Comparison of ENCODE assay signal across 18 cellular contexts in genomic region chr15:58240191-58240932, GRCh38.
"Had no signal": no experiment of that assay in that cellular context is flagged by ENCODE, and none has a peak within 500 bp of the region (broad histone marks: within the 10 kb centered on the region; RNA-seq: fewer than 3 reads in every experiment).

No MANE protein-coding gene starts in this region.

- H3K27ac ChIP-seq: upper lobe of left lung had no signal

- H3K4me3 Mint-ChIP-seq: activated naive CD4-positive, alpha-beta T cell treated with anti-CD3 and anti-CD28 coated beads for 36 hours; activated T-helper 17 cell treated with anti-CD3 and anti-CD28 coated beads, Interleukin-2, amount 50 U/mL, for 72 hours; central memory CD8-positive, alpha-beta T cell; endodermal cell; naive thymus-derived CD4-positive, alpha-beta T cell; stimulated activated naive CD8-positive, alpha-beta T cell treated with anti-CD3 and anti-CD28 coated beads, Interleukin-15, Interleukin-2, amounts not matched to agents 100 ng/mL and 50 ng/mL, for 24 hours; T-helper 17 cell had no signal

- H3K4me1 Mint-ChIP-seq: activated T-helper 17 cell treated with anti-CD3 and anti-CD28 coated beads, Interleukin-2, amount 50 U/mL, for 72 hours; central memory CD8-positive, alpha-beta T cell; T-helper 17 cell had no signal

- H3K9me3 ChIP-seq: upper lobe of left lung had no signal

- H3K36me3 Mint-ChIP-seq: naive thymus-derived CD4-positive, alpha-beta T cell had no signal

- H3K27me3 ChIP-seq: upper lobe of left lung had no signal

- H3K27ac Mint-ChIP-seq: activated naive CD4-positive, alpha-beta T cell treated with anti-CD3 and anti-CD28 coated beads for 36 hours; activated T-helper 17 cell treated with anti-CD3 and anti-CD28 coated beads, Interleukin-2, amount 50 U/mL, for 72 hours; endodermal cell; naive thymus-derived CD4-positive, alpha-beta T cell; stimulated activated naive CD8-positive, alpha-beta T cell treated with anti-CD3 and anti-CD28 coated beads, Interleukin-15, Interleukin-2, amounts not matched to agents 100 ng/mL and 50 ng/mL, for 24 hours; T-helper 17 cell had no signal

- H3K9me3 Mint-ChIP-seq: activated T-helper 17 cell treated with anti-CD3 and anti-CD28 coated beads, Interleukin-2, amount 50 U/mL, for 72 hours; central memory CD8-positive, alpha-beta T cell; stimulated activated naive CD8-positive, alpha-beta T cell treated with anti-CD3 and anti-CD28 coated beads, Interleukin-15, Interleukin-2, amounts not matched to agents 100 ng/mL and 50 ng/mL, for 24 hours had no signal

- H3K27me3 Mint-ChIP-seq: activated T-helper 17 cell treated with anti-CD3 and anti-CD28 coated beads, Interleukin-2, amount 50 U/mL, for 72 hours; naive thymus-derived CD4-positive, alpha-beta T cell; stimulated activated naive CD8-positive, alpha-beta T cell treated with anti-CD3 and anti-CD28 coated beads, Interleukin-15, Interleukin-2, amounts not matched to agents 100 ng/mL and 50 ng/mL, for 24 hours had no signal

- H3K36me3 ChIP-seq: upper lobe of left lung had no signal

- ATAC-seq: activated T-helper 17 cell treated with anti-CD3 and anti-CD28 coated beads, Interleukin-2, amount 50 U/mL, for 72 hours; naive thymus-derived CD4-positive, alpha-beta T cell; T-helper 17 cell had no signal

- H3K4me3 ChIP-seq: lung, upper lobe of left lung had no signal

- DNase-seq: activated CD4-positive, alpha-beta T cell treated with anti-CD3 and anti-CD28 coated beads, Interleukin-2, amount 50 U/mL, for 1 hour; activated CD4-positive, CD25-positive, alpha-beta regulatory T cell; activated naive CD4-positive, alpha-beta T cell treated with anti-CD3 and anti-CD28 coated beads for 36 hours; activated T-cell treated with anti-CD3 and anti-CD28 coated beads for 4 hours; dermis blood vessel endothelial cell; endodermal cell; erythroblast; hippocampal formation; naive thymus-derived CD4-positive, alpha-beta T cell; occipital lobe; stimulated activated CD4-positive, alpha-beta T cell treated with anti-CD3 and anti-CD28 coated beads, Interleukin-15, amount 100 ng/mL, for 24 hours; stimulated activated CD4-positive, alpha-beta T cell treated with anti-CD3 and anti-CD28 coated beads, Interleukin-4, amount 100 ng/mL, for 24 hours; T-helper 17 cell; upper lobe of left lung had no signal
